Comparison of ENCODE assay signal across 13 cellular contexts in genomic region chr5:61919920-61920319, GRCh38.
DNase-seq lines count a peak whose midpoint lies in the region; ATAC-seq and TF ChIP-seq lines count a peak whose summit lies in the region.
"Had no signal": no experiment of that assay in that cellular context is flagged by ENCODE, and none has a peak within 500 bp of the region (broad histone marks: within the 10 kb centered on the region; RNA-seq: fewer than 3 reads in every experiment).

No MANE protein-coding gene starts in this region.

- DNase-seq in H4 (ENCODE audit: low spot score) (peak; percentile 88), NCI-H2081 treated with DMSO at 0.1 percent for 48 hours (lab: John Stamatoyannopoulos, UW) (peak; percentile 80), astrocyte of the hippocampus (ENCODE audit: low read depth, low spot score) (peak; percentile 35), lung (ENCODE audit: low spot score) (peak; percentile 36), T-helper 2 cell (no peak), NCI-H1694 treated with DMSO at 0.1 percent for 48 hours (lab: John Stamatoyannopoulos, UW) (no peak), type B pancreatic cell (ENCODE audit: extremely low spot score, unreplicated experiment) (no peak)
- DNase-seq in stimulated activated CD4-positive, alpha-beta T cell treated with anti-CD3 and anti-CD28 coated beads, Interleukin-4, amount 100 ng/mL, for 1 hour = no peak
- DNase-seq: activated CD4-positive, alpha-beta T cell treated with anti-CD3 and anti-CD28 coated beads, Interleukin-2, amount 50 U/mL, for 4 hours; activated gamma-delta T cell; T-helper 17 cell had no signal

- H3K4me3 Mint-ChIP-seq in type B pancreatic cell = no peak overlapping the region
- H3K4me3 Mint-ChIP-seq: stimulated activated naive CD8-positive, alpha-beta T cell treated with anti-CD3 and anti-CD28 coated beads, Interleukin-15, Interleukin-2, amounts not matched to agents 100 ng/mL and 50 ng/mL, for 24 hours; T-helper 17 cell had no signal

- H3K4me3 ChIP-seq in lung = no peak overlapping the region
- H3K4me3 ChIP-seq: GM12878 had no signal

- H3K27me3 ChIP-seq in lung (ENCODE audit: control insufficient read depth, insufficient read depth) = no peaks in the 10 kb centered on the region

- H3K36me3 ChIP-seq in lung (ENCODE audit: control insufficient read depth in 2 of 2, insufficient read depth in 2 of 2, low read length in 2 of 2) = no peaks in the 10 kb centered on the region

- no peak overlapping the region for H3K27ac ChIP-seq in lung (ENCODE audit: low read depth in 1 of 2, low read length in 1 of 2)

- WGBS in lung, 2 donors = 59 to 71% methylated on average over 6 of the region's 6 CpGs

- no peaks in the 10 kb centered on the region for H3K4me1 ChIP-seq in lung (ENCODE audit: control insufficient read depth in 2 of 2, insufficient read depth in 2 of 2, low read length in 2 of 2)

- H3K27me3 Mint-ChIP-seq in type B pancreatic cell = peaks cover 9% of the 10 kb centered on the region
- H3K27me3 Mint-ChIP-seq: T-helper 17 cell had no signal

- no peaks in the 10 kb centered on the region for H3K9me3 Mint-ChIP-seq in type B pancreatic cell
- H3K9me3 Mint-ChIP-seq: stimulated activated naive CD8-positive, alpha-beta T cell treated with anti-CD3 and anti-CD28 coated beads, Interleukin-15, Interleukin-2, amounts not matched to agents 100 ng/mL and 50 ng/mL, for 24 hours had no signal

- H3K9me3 ChIP-seq in lung (ENCODE audit: control insufficient read depth in 2 of 2, insufficient read depth in 1 of 2, low read length in 1 of 2) = no peaks in the 10 kb centered on the region

- H3K4me1 Mint-ChIP-seq in type B pancreatic cell (ENCODE audit: unreplicated experiment) = peaks cover 4% of the 10 kb centered on the region
- H3K4me1 Mint-ChIP-seq: T-helper 17 cell had no signal

- no peak for ATAC-seq in lung (ENCODE audit: insufficient read depth, low FRiP score)
- ATAC-seq: GM12878, T-helper 17 cell had no signal

- H3K27ac Mint-ChIP-seq in type B pancreatic cell = no peak overlapping the region
- H3K27ac Mint-ChIP-seq: stimulated activated naive CD8-positive, alpha-beta T cell treated with anti-CD3 and anti-CD28 coated beads, Interleukin-15, Interleukin-2, amounts not matched to agents 100 ng/mL and 50 ng/mL, for 24 hours; T-helper 17 cell had no signal

- TF ChIP-seq CTCF in lung (IDR thresholded peaks at IDR 0.05; ENCODE audit: control extremely low read depth, extremely low read depth) (no peak), type B pancreatic cell (conservative IDR thresholded peaks at IDR 0.05) (no peak)

- no peaks in the 10 kb centered on the region for H3K36me3 Mint-ChIP-seq in type B pancreatic cell

Comparison
In these comparisons a context has a peak if more than half of its experiments do, and no peak if none do; other contexts are left out.
1. DNase-seq: peak in H4 (single experiment), NCI-H2081 treated with DMSO at 0.1 percent for 48 hours (single experiment), astrocyte of the hippocampus (single experiment) and lung (single experiment); none in stimulated activated CD4-positive, alpha-beta T cell treated with anti-CD3 and anti-CD28 coated beads, Interleukin-4, amount 100 ng/mL, for 1 hour (single experiment), T-helper 2 cell (0 of 5), NCI-H1694 treated with DMSO at 0.1 percent for 48 hours (single experiment) and type B pancreatic cell (single experiment).